ENCODE assay signal across 8 cellular contexts in genomic region chr1:186375152-186375928, GRCh38. TPM values are rescaled to one million over a fixed set of nuclear protein-coding genes. Genes with fewer than 3 reads are reported as not detected.
DNase-seq lines count a peak whose midpoint lies in the region; ATAC-seq lines count a peak whose summit lies in the region.

Gene ODR4 (plus strand): TSS chr1:186375838. CDS start chr1:186379786, 3,948 bp downstream.
Gene TPR (minus strand): TSS chr1:186375253. CDS start chr1:186375028, 225 bp downstream.

- H3K4me3 Mint-ChIP-seq in effector memory CD8-positive, alpha-beta T cell = peak within 1 kb of the TSS; percentile 92 to 98
- peak within 1 kb of the TSS; percentile 88 for H3K4me3 Mint-ChIP-seq in memory B cell

- peaks cover 15 to 33% of the 10 kb centered on the region in 2 donors for H3K4me1 Mint-ChIP-seq in effector memory CD8-positive, alpha-beta T cell (ENCODE audit: low read depth in 2 of 2)
- peaks cover 14% of the 10 kb centered on the region for H3K4me1 Mint-ChIP-seq in memory B cell

- H3K9me3 Mint-ChIP-seq in effector memory CD8-positive, alpha-beta T cell = no peaks in the 10 kb centered on the region
- H3K9me3 Mint-ChIP-seq in memory B cell = no peaks in the 10 kb centered on the region

- H3K27me3 Mint-ChIP-seq in effector memory CD8-positive, alpha-beta T cell = no peaks in the 10 kb centered on the region
- no peaks in the 10 kb centered on the region for H3K27me3 Mint-ChIP-seq in memory B cell

- DNase-seq in COLO668 (lab: John Stamatoyannopoulos, UW; ENCODE audit: unreplicated experiment) (peak; percentile 99), HT-29 (ENCODE audit: low spot score) (peak; percentile 99), NOMO-1 (lab: John Stamatoyannopoulos, UW; ENCODE audit: unreplicated experiment in 2 of 2) (peak; percentile 99), memory B cell (ENCODE audit: low spot score in 2 of 2) (peak; percentile 94)
- peak; percentile 87 to 92 for DNase-seq in activated CD8-positive, alpha-beta memory T cell treated with anti-CD3 and anti-CD28 coated beads for 4 hours (ENCODE audit: low read depth in 2 of 2)
- peak; percentile 94 to 95 (median 95) for DNase-seq in effector memory CD8-positive, alpha-beta T cell
- DNase-seq in stimulated activated CD8-positive, alpha-beta memory T cell treated with anti-CD3 and anti-CD28 coated beads, Interleukin-12 subunit alpha, Interleukin-12 subunit beta, amount 100 ng/mL, for 4 hours (ENCODE audit: low read depth) = peak; percentile 89

- peaks cover 60% of the 10 kb centered on the region for H3K36me3 Mint-ChIP-seq in effector memory CD8-positive, alpha-beta T cell (ENCODE audit: insufficient read depth)
- H3K36me3 Mint-ChIP-seq in memory B cell = peaks cover 16% of the 10 kb centered on the region

- peak; percentile 68 for ATAC-seq in GM19468 (IDR thresholded peaks at IDR 0.05; ENCODE audit: extremely low read depth, unreplicated experiment)
- ATAC-seq in effector memory CD8-positive, alpha-beta T cell (replicated peaks) = peak; percentile 79
- peak; percentile 79 for ATAC-seq in memory B cell (ENCODE audit: low read depth)

- H3K27ac Mint-ChIP-seq in effector memory CD8-positive, alpha-beta T cell = peak within 1 kb of the TSS; percentile 96 to 98
- H3K27ac Mint-ChIP-seq in memory B cell = peak within 1 kb of the TSS; percentile 94

RNA-seq across cellular contexts. Expression of gene ODR4, which starts in this region (rescaled TPM):
- total RNA-seq in HT-29 (2014; rRNA removed; shearing (Covaris generic)) = 9.6 and 12.3 TPM in 2 replicates

RNA-seq across cellular contexts. Expression of gene TPR, which starts in this region (rescaled TPM):
- total RNA-seq in HT-29 (2014; rRNA removed; shearing (Covaris generic)) = 55.4 and 56.6 TPM in 2 replicates

Comparison
In these comparisons a context has a peak if more than half of its experiments do, and no peak if none do; other contexts are left out.
1. Peak in every context shown above with its lines: DNase-seq and ATAC-seq.